In genomic region chr14:49880267-49881064, GRCh38 we compare ENCODE assay signal across 9 cellular contexts. TPM values are rescaled to one million over a fixed set of nuclear protein-coding genes. Genes with fewer than 3 reads are reported as not detected.
DNase-seq lines count a peak whose midpoint lies in the region; ATAC-seq, FAIRE-seq and TF ChIP-seq lines count a peak whose summit lies in the region.
"Had no signal": no experiment of that assay in that cellular context is flagged by ENCODE, and none has a peak within 500 bp of the region (broad histone marks: within the 10 kb centered on the region; RNA-seq: fewer than 3 reads in every experiment).

No MANE protein-coding gene starts in this region.

- peak; percentile 15 for ATAC-seq in GM19467 (IDR thresholded peaks at IDR 0.05; ENCODE audit: unreplicated experiment)
- no peak for ATAC-seq in WTC11
- ATAC-seq in HepG2: peak; percentile 72
- no peak for ATAC-seq in HG03280 (IDR thresholded peaks at IDR 0.05; ENCODE audit: unreplicated experiment)

- no peaks in the 10 kb centered on the region for H3K36me3 ChIP-seq in ACC112 (ENCODE audit: insufficient read depth, low read length)
- H3K36me3 ChIP-seq in HepG2 (replicated peaks in 1 of 2; ENCODE audit: control insufficient read depth in 1 of 2, insufficient read depth in 2 of 2, low read length in 2 of 2): no peaks in the 10 kb centered on the region
- H3K36me3 ChIP-seq: heart right ventricle had no signal

- H3K79me2 ChIP-seq in ACC112 (ENCODE audit: control insufficient read depth, insufficient read depth, low read length, unreplicated experiment): no peaks in the 10 kb centered on the region
- H3K79me2 ChIP-seq in HepG2 (ENCODE audit: insufficient read depth, low read length): no peaks in the 10 kb centered on the region

- BruUV-seq in HepG2 (replicated peaks; lab: Mats Ljungman, UMichigan) (no TSS peak), Calu3 (replicated peaks; lab: Mats Ljungman, UMichigan) (no TSS peak)

- DNase-seq in WTC11 (ENCODE audit: low spot score): no peak
- DNase-seq in HepG2 (ENCODE audit: low spot score): no peak
- no peak for DNase-seq in Calu3
- DNase-seq in DMS53 treated with DMSO at 0.1 percent for 48 hours (lab: John Stamatoyannopoulos, UW; ENCODE audit: unreplicated experiment): no peak
- no peak for DNase-seq in hypothalamus (lab: John Stamatoyannopoulos, UW)

- H3K27me3 Mint-ChIP-seq in WTC11 (ENCODE audit: low read depth) (no peaks in the 10 kb centered on the region), Calu3 (ENCODE audit: unreplicated experiment) (no peaks in the 10 kb centered on the region)

- H2AFZ ChIP-seq in ACC112 (ENCODE audit: low read length, unreplicated experiment) (peak overlapping the region; percentile 20), HepG2 (ENCODE audit: low read length) (no peak overlapping the region)

- intact Hi-C loops in HepG2 (cut with micrococcal nuclease; ENCODE audit: unreplicated experiment) (no loop called here), Calu3 (cut with micrococcal nuclease; ENCODE audit: unreplicated experiment) (no loop called here)

- TF ChIP-seq CTCF in WTC11 (IDR thresholded peaks at IDR 0.05) (no peak), HepG2 (CRISPR knock-in tag; IDR thresholded peaks at IDR 0.05) (no peak), Calu3 (IDR thresholded peaks at IDR 0.05; ENCODE audit: unreplicated experiment) (no peak)

- H3K27me3 ChIP-seq in ACC112 (ENCODE audit: insufficient read depth, low read length): no peaks in the 10 kb centered on the region
- H3K27me3 ChIP-seq in HepG2 (ENCODE audit: control insufficient read depth in 1 of 2, insufficient read depth in 2 of 2, low read length in 2 of 2): no peaks in the 10 kb centered on the region
- H3K27me3 ChIP-seq: heart right ventricle had no signal

- in situ Hi-C loops in HepG2 (cut with HindIII; ENCODE audit: extremely low pct_ligation_motif_present, low pct_unique_long_range_greater_than_20kb): no loop called here

- no peak for TF ChIP-seq POLR2A in HepG2 (IDR thresholded peaks at IDR 0.05; ENCODE audit: insufficient read depth in 1 of 2, low read depth in 2 of 2, low read length in 2 of 2)

- H3K27ac ChIP-seq in ACC112 (ENCODE audit: low read depth, low read length) (no peak overlapping the region), HepG2 (ENCODE audit: extremely low read length, insufficient read depth, low read length) (no peak overlapping the region)

- H3K4me1 ChIP-seq in ACC112 (ENCODE audit: control insufficient read depth, insufficient read depth, low read length, unreplicated experiment): peaks cover 12% of the 10 kb centered on the region
- H3K4me1 ChIP-seq in HepG2 (ENCODE audit: insufficient read depth, low read length): peaks cover 32% of the 10 kb centered on the region

- H3K9me3 ChIP-seq in HepG2 (ENCODE audit: low read length): no peaks in the 10 kb centered on the region
- H3K9me3 ChIP-seq: heart right ventricle had no signal

- no peak overlapping the region for H3K4me3 ChIP-seq in ACC112 (ENCODE audit: low read depth, low read length)
- peak overlapping the region in 1 of 3 experiments; percentile 44; a peak in 2 of 6 replicates for H3K4me3 ChIP-seq in HepG2 (replicated peaks in 1 of 3; ENCODE audit: insufficient read depth in 1 of 3, low read depth in 2 of 3, low read length in 3 of 3)
- H3K4me3 ChIP-seq: heart right ventricle had no signal

- no peaks in the 10 kb centered on the region for H4K20me1 ChIP-seq in HepG2 (ENCODE audit: insufficient read depth, low read length)

- H3K4me1 Mint-ChIP-seq in WTC11 (peaks cover 43% of the 10 kb centered on the region), Calu3 (ENCODE audit: low read depth, unreplicated experiment) (peaks cover 19% of the 10 kb centered on the region)

- FAIRE-seq in HepG2 (lab: Jason Lieb, UNC): peak; percentile 46

- no peak for TF ChIP-seq RAD21 in HepG2 (CRISPR knock-in tag; IDR thresholded peaks at IDR 0.05)

- POLR2A ChIA-PET in WTC11 (lab: Charles Lee): interaction anchor here (0.6 to 1.1 kb wide), 3 partner anchors 11 to 18 kb away, joined by 3 to 5 read pairs (median 4); no protein-coding TSS in a partner anchor
- POLR2A ChIA-PET in HepG2 (lab: Yijun Ruan, JAX): interaction anchor here (0.8 to 1.3 kb wide), 8 partner anchors 12 to 236 kb away, joined by 3 to 13 read pairs (median 4); partner anchors contain the start of genes ARF6 and VCPKMT

- H3K9ac ChIP-seq in HepG2 (ENCODE audit: insufficient read depth, low read depth, low read length): peak overlapping the region; percentile 17; the same call in 1 of the 2 replicates

- H3K27ac Mint-ChIP-seq in WTC11 (peak overlapping the region; percentile 80; the same call in 1 of the 2 replicates), Calu3 (ENCODE audit: unreplicated experiment) (no peak overlapping the region)

- CTCF ChIA-PET in WTC11 (lab: Charles Lee) (interaction anchor here (0.8 to 3.5 kb wide), 22 partner anchors 12 to 334 kb away, joined by 3 to 47 read pairs (median 5); partner anchors contain the start of genes ARF6, NEMF and VCPKMT), HepG2 (lab: Yijun Ruan, JAX; ENCODE audit: low intra/inter-chr PET ratio, low total read pairs) (interaction anchor here (0.9 to 2.4 kb wide), 4 partner anchors 19 to 228 kb away, joined by 3 to 13 read pairs (median 4); no protein-coding TSS in a partner anchor), Calu3 (lab: Charles Lee) (interaction anchor here (0.7 to 1.5 kb wide), 6 partner anchors 11 to 228 kb away, joined by 3 to 10 read pairs (median 3); partner anchors contain the start of gene ARF6)

- no peak for TF ChIP-seq EP300 in HepG2 (IDR thresholded peaks at IDR 0.05; ENCODE audit: low read depth in 2 of 2, low read length in 2 of 2)
- no peak for TF ChIP-seq EP300 in HepG2 (CRISPR knock-in tag; IDR thresholded peaks at IDR 0.05; ENCODE audit: borderline replicate concordance)

- H3K4me2 ChIP-seq in HepG2 (ENCODE audit: low read depth, low read length): peak overlapping the region; percentile 52

- peaks cover 7% of the 10 kb centered on the region for H3K9me3 Mint-ChIP-seq in WTC11
- no peaks in the 10 kb centered on the region for H3K9me3 Mint-ChIP-seq in Calu3 (ENCODE audit: low read depth, unreplicated experiment)

- WGBS in HepG2 (ENCODE audit: low lambda C conversion rate): 23% methylated on average over 9 of the region's 9 CpGs

- no peak overlapping the region for H3K4me3 Mint-ChIP-seq in WTC11
- no peak overlapping the region for H3K4me3 Mint-ChIP-seq in Calu3 (ENCODE audit: low read depth, unreplicated experiment)

- H3K36me3 Mint-ChIP-seq in WTC11 (peaks cover 3% of the 10 kb centered on the region; the same call in 1 of the 2 replicates), Calu3 (ENCODE audit: insufficient read depth, unreplicated experiment) (no peaks in the 10 kb centered on the region)

RNA-seq across cellular contexts. Expression of gene ARF6, which starts 12.4 kb away (rescaled TPM):
- total RNA-seq in WTC11 (2021) (50.9 to 55.9 TPM (median 51.9 TPM) in 3 replicates), HepG2 (2016; rRNA removed; fragmentation: Illumina TruSeq; extraction: Trizol) (31.9 and 36.1 TPM in 2 replicates), Calu3 (2022) (74.2 and 81.0 TPM in 2 replicates)
- total RNA-seq in HepG2 (2016; cell fraction: cytosol; rRNA removed; fragmentation: Illumina TruSeq; extraction: Trizol; ENCODE audit: low read depth): 9.3 and 12.2 TPM in 2 replicates
- total RNA-seq in HepG2 (2016; cell fraction: insoluble cytoplasmic fraction; rRNA removed; fragmentation: Illumina TruSeq; extraction: Trizol): 35.0 TPM in 2 replicates
- 33.5 and 36.6 TPM in 2 replicates for total RNA-seq in HepG2 (2016; cell fraction: membrane; rRNA removed; fragmentation: Illumina TruSeq; extraction: Trizol)
- total RNA-seq in HepG2 (2016; cell fraction: nucleus; rRNA removed; fragmentation: Illumina TruSeq; extraction: Trizol): 18.8 and 19.2 TPM in 2 replicates
- 12.7 and 13.6 TPM in 2 replicates for polyA plus RNA-seq in HepG2 (2011; rRNA removed)
- polyA plus RNA-seq in HepG2 (2011; cell fraction: cytosol; rRNA removed): 10.4 and 11.2 TPM in 2 replicates
- 8.5 TPM in 2 replicates for polyA plus RNA-seq in HepG2 (2011; cell fraction: nucleus; rRNA removed)
- 22.3 and 22.4 TPM in 2 replicates for polyA plus RNA-seq in HepG2 (2012)
- 7.1 and 10.0 TPM in 2 replicates for polyA plus RNA-seq in HepG2 (2016; cell fraction: cytosol; fragmentation: Illumina TruSeq; extraction: Trizol; ENCODE audit: low read depth)
- polyA plus RNA-seq in HepG2 (2016; cell fraction: insoluble cytoplasmic fraction; fragmentation: Illumina TruSeq; extraction: Trizol; ENCODE audit: low read depth): 45.6 and 46.6 TPM in 2 replicates
- polyA plus RNA-seq in HepG2 (2016; cell fraction: membrane; fragmentation: Illumina TruSeq; extraction: Trizol; ENCODE audit: low read depth): 20.3 and 27.1 TPM in 2 replicates
- 31.2 and 33.5 TPM in 2 replicates for polyA plus RNA-seq in HepG2 (2016; cell fraction: nucleus; fragmentation: Illumina TruSeq; extraction: Trizol; ENCODE audit: insufficient read depth, low read depth)
- 13.8 and 26.7 TPM in 2 replicates for polyA minus RNA-seq in HepG2 (2011; rRNA and poly(A)+ RNA removed; ENCODE audit: low replicate concordance)
- polyA minus RNA-seq in HepG2 (2011; cell fraction: cytosol; rRNA and poly(A)+ RNA removed): 9.2 and 10.8 TPM in 2 replicates
- polyA minus RNA-seq in HepG2 (2011; cell fraction: nucleus; rRNA and poly(A)+ RNA removed): 10.3 and 10.9 TPM in 2 replicates

RNA-seq across cellular contexts. Expression of gene NEMF, which starts 27.9 kb away (rescaled TPM):
- total RNA-seq in WTC11 (2021) (50.1 to 51.2 TPM (median 50.1 TPM) in 3 replicates), HepG2 (2016; rRNA removed; fragmentation: Illumina TruSeq; extraction: Trizol) (57.9 and 62.5 TPM in 2 replicates), Calu3 (2022) (76.3 and 77.7 TPM in 2 replicates)
- total RNA-seq in HepG2 (2016; cell fraction: cytosol; rRNA removed; fragmentation: Illumina TruSeq; extraction: Trizol; ENCODE audit: low read depth): 35.7 and 44.4 TPM in 2 replicates
- 59.7 and 63.0 TPM in 2 replicates for total RNA-seq in HepG2 (2016; cell fraction: insoluble cytoplasmic fraction; rRNA removed; fragmentation: Illumina TruSeq; extraction: Trizol)
- 22.3 and 26.0 TPM in 2 replicates for total RNA-seq in HepG2 (2016; cell fraction: membrane; rRNA removed; fragmentation: Illumina TruSeq; extraction: Trizol)
- 91.5 and 98.9 TPM in 2 replicates for total RNA-seq in HepG2 (2016; cell fraction: nucleus; rRNA removed; fragmentation: Illumina TruSeq; extraction: Trizol)
- polyA plus RNA-seq in HepG2 (2011; rRNA removed): 19.9 and 21.3 TPM in 2 replicates
- 6.3 and 8.5 TPM in 2 replicates for polyA plus RNA-seq in HepG2 (2011; cell fraction: cytosol; rRNA removed)
- 36.3 and 47.2 TPM in 2 replicates for polyA plus RNA-seq in HepG2 (2011; cell fraction: nucleus; rRNA removed)
- 21.6 and 25.8 TPM in 2 replicates for polyA plus RNA-seq in HepG2 (2012)
- 2.7 and 3.3 TPM in 2 replicates for polyA plus RNA-seq in HepG2 (2016; cell fraction: cytosol; fragmentation: Illumina TruSeq; extraction: Trizol; ENCODE audit: low read depth)
- polyA plus RNA-seq in HepG2 (2016; cell fraction: insoluble cytoplasmic fraction; fragmentation: Illumina TruSeq; extraction: Trizol; ENCODE audit: low read depth): 58.7 and 61.6 TPM in 2 replicates
- polyA plus RNA-seq in HepG2 (2016; cell fraction: membrane; fragmentation: Illumina TruSeq; extraction: Trizol; ENCODE audit: low read depth): 5.6 TPM in 2 replicates
- polyA plus RNA-seq in HepG2 (2016; cell fraction: nucleus; fragmentation: Illumina TruSeq; extraction: Trizol; ENCODE audit: insufficient read depth, low read depth): 92.9 and 120 TPM in 2 replicates
- polyA minus RNA-seq in HepG2 (2011; rRNA and poly(A)+ RNA removed; ENCODE audit: low replicate concordance): 21.7 and 46.2 TPM in 2 replicates
- 16.4 and 23.0 TPM in 2 replicates for polyA minus RNA-seq in HepG2 (2011; cell fraction: cytosol; rRNA and poly(A)+ RNA removed)
- 222 and 226 TPM in 2 replicates for polyA minus RNA-seq in HepG2 (2011; cell fraction: nucleus; rRNA and poly(A)+ RNA removed)

Comparison
In these comparisons a context has a peak if more than half of its experiments do, and no peak if none do; other contexts are left out.
1. ATAC-seq: peak in GM19467 (single experiment) and HepG2 (single experiment); none in WTC11 (single experiment) and HG03280 (single experiment).